ENCODE assay signal across 8 cellular contexts in genomic region chr14:22597771-22598098, GRCh38. TPM values are rescaled to one million over a fixed set of nuclear protein-coding genes. Genes with fewer than 3 reads are reported as not detected.
A peak's percentile ranks its signal among the peaks of the same experiment; 100 is the strongest.
DNase-seq lines count a peak whose midpoint lies in the region; ATAC-seq and TF ChIP-seq lines count a peak whose summit lies in the region.

No MANE protein-coding gene starts in this region.

- H3K4me3 ChIP-seq in cardiac fibroblast (replicated peaks in 1 of 2; ENCODE audit: low read depth in 2 of 2, low read length in 2 of 2) = peak overlapping the region; percentile 82 to 91
- peak overlapping the region; percentile 24 for H3K4me3 ChIP-seq in mesendoderm (ENCODE audit: low read length)

- no peak for DNase-seq in cardiac fibroblast (ENCODE audit: low read depth in 2 of 2)
- DNase-seq in mesendoderm = no peak
- DNase-seq in ecto neural progenitor cell (ENCODE audit: low spot score) = no peak
- DNase-seq in NCI-H1694 treated with DMSO at 0.1 percent for 48 hours (lab: John Stamatoyannopoulos, UW) = no peak
- DNase-seq in SIG-M5 treated with dmso at 0.1 percent for 504 hours (lab: John Stamatoyannopoulos, UW; ENCODE audit: unreplicated experiment) = no peak
- DNase-seq in cerebellar nuclear complex (lab: John Stamatoyannopoulos, UW) = no peak

- no peak for TF ChIP-seq CTCF in cardiac fibroblast (IDR thresholded peaks at IDR 0.05; ENCODE audit: low read depth, low read length)

- ATAC-seq in GM19025 (IDR thresholded peaks at IDR 0.05; ENCODE audit: low read depth, unreplicated experiment) (peak; percentile 36), HG03460 (IDR thresholded peaks at IDR 0.05; ENCODE audit: unreplicated experiment) (peak; percentile 28)

- H2BK15ac ChIP-seq in mesendoderm (replicated peaks; ENCODE audit: low read depth) = no peak overlapping the region

- H3K79me2 ChIP-seq in mesendoderm (ENCODE audit: control insufficient read depth, insufficient read depth, low read length) = peaks cover 9% of the 10 kb centered on the region

- no peak overlapping the region for H4K5ac ChIP-seq in mesendoderm (ENCODE audit: low read length)

- no peak overlapping the region for H3K4ac ChIP-seq in mesendoderm (ENCODE audit: low read depth, low read length)

- H3K79me1 ChIP-seq in mesendoderm (ENCODE audit: low read length) = peaks cover 7% of the 10 kb centered on the region

- WGBS in mesendoderm (ENCODE audit: extremely low coverage, insufficient coverage, low lambda C conversion rate) = no CpG with 5 or more reads among the region's 9 CpGs

- H2BK120ac ChIP-seq in mesendoderm (ENCODE audit: low read depth, low read length) = no peak overlapping the region

- no peak overlapping the region for H4K8ac ChIP-seq in mesendoderm (ENCODE audit: low read depth, low read length)

- peak overlapping the region; percentile 79 for H3K4me2 ChIP-seq in mesendoderm (ENCODE audit: low read length)

- H3K23ac ChIP-seq in mesendoderm (ENCODE audit: low read length) = no peak overlapping the region

- H3K18ac ChIP-seq in mesendoderm (ENCODE audit: low read length) = no peak overlapping the region

- peaks cover 15% of the 10 kb centered on the region for H3K4me1 ChIP-seq in mesendoderm (ENCODE audit: control insufficient read depth, low read depth, low read length)

- peaks cover 8% of the 10 kb centered on the region for H3K36me3 ChIP-seq in mesendoderm (ENCODE audit: control insufficient read depth, insufficient read depth, low read length)

- H2AK5ac ChIP-seq in mesendoderm (ENCODE audit: low read length) = no peak overlapping the region

- H3K56ac ChIP-seq in mesendoderm (ENCODE audit: low read length) = peak overlapping the region; percentile 81

- H3K9ac ChIP-seq in mesendoderm (ENCODE audit: low read length) = peak overlapping the region; percentile 74

- H2BK5ac ChIP-seq in mesendoderm (ENCODE audit: low read length) = peak overlapping the region; percentile 56

- H3K27me3 ChIP-seq in mesendoderm (ENCODE audit: insufficient read depth, low read length, poor library complexity) = no peaks in the 10 kb centered on the region

- no peak overlapping the region for H3K27ac ChIP-seq in mesendoderm (ENCODE audit: low read depth, low read length)

RNA-seq across cellular contexts. Expression of gene ABHD4, which starts 0.4 kb away (rescaled TPM):
- polyA plus RNA-seq in mesendoderm (2013, experiment 1 of 2) = 35.9 TPM
- polyA plus RNA-seq in mesendoderm (2013, experiment 2 of 2) = 31.8 TPM

RNA-seq across cellular contexts. Expression of gene DAD1, which starts 8.7 kb away (rescaled TPM):
- polyA plus RNA-seq in mesendoderm (2013, experiment 1 of 2) = 168 TPM
- 167 TPM for polyA plus RNA-seq in mesendoderm (2013, experiment 2 of 2)

RNA-seq across cellular contexts. Expression of gene OR6J1, which starts 46.4 kb away (rescaled TPM):
- not detected for polyA plus RNA-seq in mesendoderm (2013, experiment 1 of 2)
- not detected for polyA plus RNA-seq in mesendoderm (2013, experiment 2 of 2)
